ENCODE assay signal across 2 cellular contexts in the genomic region with DNA sequence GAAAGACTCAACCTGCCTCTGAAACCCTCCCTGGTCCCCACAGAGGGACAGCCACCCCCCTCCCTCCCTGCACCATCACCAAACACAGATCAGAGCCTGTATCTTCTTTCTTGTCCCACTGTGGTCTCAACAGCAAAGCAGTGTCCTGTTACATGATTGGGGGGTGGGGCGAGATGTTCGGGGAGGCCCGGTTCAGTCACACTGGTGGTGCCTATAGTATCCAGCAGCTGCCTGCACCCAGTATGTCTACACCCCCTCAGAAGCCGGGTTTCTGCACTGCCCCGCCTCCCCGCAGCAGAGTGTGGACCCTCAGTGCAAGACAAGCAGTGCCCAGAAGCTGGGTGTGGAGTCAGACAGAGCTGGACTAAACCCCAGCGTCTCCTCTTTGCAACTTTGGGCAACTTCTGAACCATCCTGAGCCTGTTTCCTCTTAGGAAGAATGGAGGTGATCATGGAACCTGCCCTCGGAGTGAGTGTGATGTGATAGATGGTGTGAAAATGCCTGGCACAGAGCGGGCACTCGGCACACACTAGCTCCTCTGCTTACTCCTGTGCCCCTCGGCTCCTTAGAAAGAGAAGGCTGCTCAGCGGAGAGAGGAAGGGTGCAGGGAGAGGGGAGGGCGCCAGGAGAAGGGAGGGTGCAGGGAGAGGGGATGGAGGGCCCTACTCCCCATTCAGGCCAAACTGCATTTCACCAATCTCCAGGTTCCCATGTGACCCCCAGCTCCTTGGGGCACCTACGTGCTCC.
TF ChIP-seq lines count a peak whose summit lies in the region.

No MANE protein-coding gene starts in this region.

TF ChIP-seq in SK-N-SH treated with all-trans-retinoic acid at 6 μM for 48 hours, 23 proteins besides CTCF, POLR2A, EP300 and RAD21 (continued from another document):
- TF ChIP-seq BACH2 (CRISPR knock-in tag; IDR thresholded peaks at IDR 0.05; ENCODE audit: borderline replicate concordance), result no peak
- no peak for TF ChIP-seq OSR1 (CRISPR knock-in tag; IDR thresholded peaks at IDR 0.05)
- TF ChIP-seq ESRRG (CRISPR knock-in tag; IDR thresholded peaks at IDR 0.05), result no peak
- TF ChIP-seq, protein P1, sequence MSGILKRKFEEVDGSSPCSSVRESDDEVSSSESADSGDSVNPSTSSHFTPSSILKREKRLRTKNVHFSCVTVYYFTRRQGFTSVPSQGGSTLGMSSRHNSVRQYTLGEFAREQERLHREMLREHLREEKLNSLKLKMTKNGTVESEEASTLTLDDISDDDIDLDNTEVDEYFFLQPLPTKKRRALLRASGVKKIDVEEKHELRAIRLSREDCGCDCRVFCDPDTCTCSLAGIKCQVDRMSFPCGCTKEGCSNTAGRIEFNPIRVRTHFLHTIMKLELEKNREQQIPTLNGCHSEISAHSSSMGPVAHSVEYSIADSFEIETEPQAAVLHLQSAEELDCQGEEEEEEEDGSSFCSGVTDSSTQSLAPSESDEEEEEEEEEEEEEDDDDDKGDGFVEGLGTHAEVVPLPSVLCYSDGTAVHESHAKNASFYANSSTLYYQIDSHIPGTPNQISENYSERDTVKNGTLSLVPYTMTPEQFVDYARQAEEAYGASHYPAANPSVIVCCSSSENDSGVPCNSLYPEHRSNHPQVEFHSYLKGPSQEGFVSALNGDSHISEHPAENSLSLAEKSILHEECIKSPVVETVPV (CRISPR knock-in tag; IDR thresholded peaks at IDR 0.05), result no peak
- no peak for TF ChIP-seq TCF4 (CRISPR knock-in tag; IDR thresholded peaks at IDR 0.05; ENCODE audit: borderline replicate concordance)
- TF ChIP-seq ZNF8 (CRISPR knock-in tag; IDR thresholded peaks at IDR 0.05), result no peak
- no peak for TF ChIP-seq SNAI2 (CRISPR knock-in tag; IDR thresholded peaks at IDR 0.05)
- TF ChIP-seq, protein P2, sequence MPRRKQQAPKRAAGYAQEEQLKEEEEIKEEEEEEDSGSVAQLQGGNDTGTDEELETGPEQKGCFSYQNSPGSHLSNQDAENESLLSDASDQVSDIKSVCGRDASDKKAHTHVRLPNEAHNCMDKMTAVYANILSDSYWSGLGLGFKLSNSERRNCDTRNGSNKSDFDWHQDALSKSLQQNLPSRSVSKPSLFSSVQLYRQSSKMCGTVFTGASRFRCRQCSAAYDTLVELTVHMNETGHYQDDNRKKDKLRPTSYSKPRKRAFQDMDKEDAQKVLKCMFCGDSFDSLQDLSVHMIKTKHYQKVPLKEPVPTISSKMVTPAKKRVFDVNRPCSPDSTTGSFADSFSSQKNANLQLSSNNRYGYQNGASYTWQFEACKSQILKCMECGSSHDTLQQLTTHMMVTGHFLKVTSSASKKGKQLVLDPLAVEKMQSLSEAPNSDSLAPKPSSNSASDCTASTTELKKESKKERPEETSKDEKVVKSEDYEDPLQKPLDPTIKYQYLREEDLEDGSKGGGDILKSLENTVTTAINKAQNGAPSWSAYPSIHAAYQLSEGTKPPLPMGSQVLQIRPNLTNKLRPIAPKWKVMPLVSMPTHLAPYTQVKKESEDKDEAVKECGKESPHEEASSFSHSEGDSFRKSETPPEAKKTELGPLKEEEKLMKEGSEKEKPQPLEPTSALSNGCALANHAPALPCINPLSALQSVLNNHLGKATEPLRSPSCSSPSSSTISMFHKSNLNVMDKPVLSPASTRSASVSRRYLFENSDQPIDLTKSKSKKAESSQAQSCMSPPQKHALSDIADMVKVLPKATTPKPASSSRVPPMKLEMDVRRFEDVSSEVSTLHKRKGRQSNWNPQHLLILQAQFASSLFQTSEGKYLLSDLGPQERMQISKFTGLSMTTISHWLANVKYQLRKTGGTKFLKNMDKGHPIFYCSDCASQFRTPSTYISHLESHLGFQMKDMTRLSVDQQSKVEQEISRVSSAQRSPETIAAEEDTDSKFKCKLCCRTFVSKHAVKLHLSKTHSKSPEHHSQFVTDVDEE (CRISPR knock-in tag; IDR thresholded peaks at IDR 0.05), result no peak
TF ChIP-seq in SK-N-SH treated with all-trans-retinoic acid at 6 μM for 48 hours: peak in this region for 0.

TF ChIP-seq in SK-N-SH, 30 proteins besides CTCF, POLR2A, EP300 and RAD21 (continued from another document):
- TF ChIP-seq, protein P3, sequence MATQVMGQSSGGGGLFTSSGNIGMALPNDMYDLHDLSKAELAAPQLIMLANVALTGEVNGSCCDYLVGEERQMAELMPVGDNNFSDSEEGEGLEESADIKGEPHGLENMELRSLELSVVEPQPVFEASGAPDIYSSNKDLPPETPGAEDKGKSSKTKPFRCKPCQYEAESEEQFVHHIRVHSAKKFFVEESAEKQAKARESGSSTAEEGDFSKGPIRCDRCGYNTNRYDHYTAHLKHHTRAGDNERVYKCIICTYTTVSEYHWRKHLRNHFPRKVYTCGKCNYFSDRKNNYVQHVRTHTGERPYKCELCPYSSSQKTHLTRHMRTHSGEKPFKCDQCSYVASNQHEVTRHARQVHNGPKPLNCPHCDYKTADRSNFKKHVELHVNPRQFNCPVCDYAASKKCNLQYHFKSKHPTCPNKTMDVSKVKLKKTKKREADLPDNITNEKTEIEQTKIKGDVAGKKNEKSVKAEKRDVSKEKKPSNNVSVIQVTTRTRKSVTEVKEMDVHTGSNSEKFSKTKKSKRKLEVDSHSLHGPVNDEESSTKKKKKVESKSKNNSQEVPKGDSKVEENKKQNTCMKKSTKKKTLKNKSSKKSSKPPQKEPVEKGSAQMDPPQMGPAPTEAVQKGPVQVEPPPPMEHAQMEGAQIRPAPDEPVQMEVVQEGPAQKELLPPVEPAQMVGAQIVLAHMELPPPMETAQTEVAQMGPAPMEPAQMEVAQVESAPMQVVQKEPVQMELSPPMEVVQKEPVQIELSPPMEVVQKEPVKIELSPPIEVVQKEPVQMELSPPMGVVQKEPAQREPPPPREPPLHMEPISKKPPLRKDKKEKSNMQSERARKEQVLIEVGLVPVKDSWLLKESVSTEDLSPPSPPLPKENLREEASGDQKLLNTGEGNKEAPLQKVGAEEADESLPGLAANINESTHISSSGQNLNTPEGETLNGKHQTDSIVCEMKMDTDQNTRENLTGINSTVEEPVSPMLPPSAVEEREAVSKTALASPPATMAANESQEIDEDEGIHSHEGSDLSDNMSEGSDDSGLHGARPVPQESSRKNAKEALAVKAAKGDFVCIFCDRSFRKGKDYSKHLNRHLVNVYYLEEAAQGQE (IDR thresholded peaks at IDR 0.05; ENCODE audit: low read depth, low read length), result no peak
- no peak for TF ChIP-seq FOXJ3 (CRISPR knock-in tag; IDR thresholded peaks at IDR 0.05)
- TF ChIP-seq TAF1 (IDR thresholded peaks at IDR 0.05; ENCODE audit: borderline replicate concordance, low read depth, low read length), result no peak
